16 cellular contexts compared by ENCODE assay signal in genomic region chr1:71089536-71090270, GRCh38. TPM values are rescaled to one million over a fixed set of nuclear protein-coding genes. Genes with fewer than 3 reads are reported as not detected.
A peak's percentile ranks its signal among the peaks of the same experiment; 100 is the strongest.
DNase-seq lines count a peak whose midpoint lies in the region; ATAC-seq, FAIRE-seq and TF ChIP-seq lines count a peak whose summit lies in the region.
"Had no signal": no experiment of that assay in that cellular context is flagged by ENCODE, and none has a peak within 500 bp of the region (broad histone marks: within the 10 kb centered on the region; RNA-seq: fewer than 3 reads in every experiment).

No MANE protein-coding gene starts in this region.

- H3K4me1 ChIP-seq in IMR-90 (ENCODE audit: control insufficient read depth, insufficient read depth, low read length) (peaks cover 8% of the 10 kb centered on the region), colonic mucosa (no peaks in the 10 kb centered on the region), lower lobe of right lung (no peaks in the 10 kb centered on the region), transverse colon (peaks cover 0 to 52% (median 25%) of the 10 kb centered on the region in 4 donors)
- H3K4me1 ChIP-seq: prostate gland had no signal

- CTCF ChIA-PET in IMR-90 (lab: Yijun Ruan, JAX): interaction anchor here (0.7 kb wide), 1 partner anchor 9 kb away, joined by 4 read pairs; the partner anchor contains the start of gene ZRANB2
- CTCF ChIA-PET in activated CD8-positive, alpha-beta T cell treated with anti-CD3 and anti-CD28 coated beads, Interleukin-2, amount 10 ng/mL, durations not matched to agents 7 days and 5 days (lab: Charles Lee): interaction anchor here (0.9 kb wide), 1 partner anchor 9 kb away, joined by 5 read pairs; the partner anchor contains the start of gene ZRANB2

- H3K36me3 ChIP-seq in IMR-90 (ENCODE audit: control insufficient read depth, insufficient read depth, low read length) (no peaks in the 10 kb centered on the region), colonic mucosa (no peaks in the 10 kb centered on the region), lower lobe of right lung (no peaks in the 10 kb centered on the region), transverse colon (no peaks in the 10 kb centered on the region)
- H3K36me3 ChIP-seq: prostate gland had no signal

- H3K9me3 ChIP-seq in IMR-90 (ENCODE audit: control insufficient read depth, insufficient read depth, low read length) (no peaks in the 10 kb centered on the region), colonic mucosa (no peaks in the 10 kb centered on the region), lower lobe of right lung (no peaks in the 10 kb centered on the region), transverse colon (no peaks in the 10 kb centered on the region)
- H3K9me3 ChIP-seq: prostate gland had no signal

- H4K8ac ChIP-seq in IMR-90 (ENCODE audit: low read depth in 2 of 2, low read length in 2 of 2): peak overlapping the region; percentile 42 to 67

- POLR2A ChIA-PET in IMR-90 (lab: Charles Lee; ENCODE audit: unreplicated experiment): no interaction called here
- POLR2A ChIA-PET in activated CD8-positive, alpha-beta T cell treated with anti-CD3 and anti-CD28 coated beads, Interleukin-2, amount 10 ng/mL, durations not matched to agents 7 days and 5 days (lab: Charles Lee): no interaction called here

- no peaks in the 10 kb centered on the region for H3K79me1 ChIP-seq in IMR-90 (ENCODE audit: low read depth in 1 of 2, low read length in 2 of 2)

- H3K27me3 Mint-ChIP-seq in activated CD8-positive, alpha-beta T cell treated with anti-CD3 and anti-CD28 coated beads, Interleukin-2, amount 10 ng/mL, durations not matched to agents 7 days and 5 days (ENCODE audit: low read depth): peaks cover 2% of the 10 kb centered on the region

- peak overlapping the region; percentile 76; the same call in 1 of the 2 replicates for H3K23ac ChIP-seq in IMR-90 (ENCODE audit: low read depth, low read length)

- BruUV-seq in IMR-90 (replicated peaks; lab: Mats Ljungman, UMichigan): no TSS peak

- dilution Hi-C loops in IMR-90 (cut with HindIII; ENCODE audit: low sequenced_read_pairs, unreplicated experiment): no loop called here

- no peak overlapping the region for H3K9ac ChIP-seq in IMR-90 (ENCODE audit: low read depth, low read length)
- no peak overlapping the region for H3K9ac ChIP-seq in colonic mucosa (ENCODE audit: low read depth in 2 of 2, low read length in 2 of 2)

- H3K56ac ChIP-seq in IMR-90 (ENCODE audit: extremely low read depth, insufficient read depth, low read length): peak overlapping the region; percentile 66; the same call in 1 of the 2 replicates

- no peaks in the 10 kb centered on the region for H3K36me3 Mint-ChIP-seq in activated CD8-positive, alpha-beta T cell treated with anti-CD3 and anti-CD28 coated beads, Interleukin-2, amount 10 ng/mL, durations not matched to agents 7 days and 5 days (ENCODE audit: low read depth)
- H3K36me3 Mint-ChIP-seq: activated CD8-positive, alpha-beta memory T cell treated with anti-CD3 and anti-CD28 coated beads, Interleukin-2, amount 10 ng/mL, durations not matched to agents 7 days and 5 days; activated naive CD4-positive, alpha-beta T cell treated with anti-CD3 and anti-CD28 coated beads, Interleukin-2, amount 50 U/mL, for 24 hours had no signal

- no peak overlapping the region for H2BK15ac ChIP-seq in IMR-90 (ENCODE audit: low read depth, low read length)

- H2BK20ac ChIP-seq in IMR-90 (ENCODE audit: low read depth, low read length): peak overlapping the region; percentile 86

- peak overlapping the region; percentile 68 for H2AFZ ChIP-seq in IMR-90 (replicated peaks; ENCODE audit: low read length, poor library complexity)

- H3K9me1 ChIP-seq in IMR-90 (ENCODE audit: insufficient read depth, low read length): peaks cover 3% of the 10 kb centered on the region

- in situ Hi-C loops in IMR-90 (cut with MboI; ENCODE audit: low sequenced_read_pairs): loop anchor here (25.0 kb wide), 2 partner anchors 948 to 1173 kb away; no protein-coding TSS in a partner anchor
- in situ Hi-C loops in transverse colon (cut with MboI; ENCODE audit: low pct_ligation_motif_present in 1 of 4, low pct_unique_long_range_greater_than_20kb in 1 of 4, low sequenced_read_pairs in 3 of 4): no loop called here

- TF ChIP-seq RAD21 in IMR-90 (IDR thresholded peaks at IDR 0.05; ENCODE audit: low read length): no peak

- H3K9me3 Mint-ChIP-seq in activated CD8-positive, alpha-beta T cell treated with anti-CD3 and anti-CD28 coated beads, Interleukin-2, amount 10 ng/mL, durations not matched to agents 7 days and 5 days (ENCODE audit: insufficient read depth): no peaks in the 10 kb centered on the region
- H3K9me3 Mint-ChIP-seq: activated naive CD4-positive, alpha-beta T cell treated with anti-CD3 and anti-CD28 coated beads, Interleukin-2, amount 50 U/mL, for 24 hours had no signal

- H3K4ac ChIP-seq in IMR-90 (ENCODE audit: low read depth, low read length): peak overlapping the region; percentile 84

- peak overlapping the region; percentile 85 for H4K5ac ChIP-seq in IMR-90 (ENCODE audit: low read depth, low read length)

- H3K4me3 Mint-ChIP-seq in activated CD8-positive, alpha-beta T cell treated with anti-CD3 and anti-CD28 coated beads, Interleukin-2, amount 10 ng/mL, durations not matched to agents 7 days and 5 days: no peak overlapping the region
- H3K4me3 Mint-ChIP-seq: activated CD8-positive, alpha-beta memory T cell treated with anti-CD3 and anti-CD28 coated beads, Interleukin-2, amount 10 ng/mL, durations not matched to agents 7 days and 5 days; activated naive CD4-positive, alpha-beta T cell treated with anti-CD3 and anti-CD28 coated beads, Interleukin-2, amount 50 U/mL, for 24 hours had no signal

- H3K4me3 ChIP-seq in IMR-90 (ENCODE audit: insufficient read depth, low read depth, low read length): peak overlapping the region; percentile 6; the same call in 1 of the 2 replicates
- no peak overlapping the region for H3K4me3 ChIP-seq in colonic mucosa
- H3K4me3 ChIP-seq in lower lobe of right lung: no peak overlapping the region
- H3K4me3 ChIP-seq in transverse colon: no peak overlapping the region
- H3K4me3 ChIP-seq: prostate gland had no signal

- H2BK5ac ChIP-seq in IMR-90 (ENCODE audit: low read depth, low read length, poor library complexity, severe bottlenecking): peak overlapping the region; percentile 91

- intact Hi-C loops in IMR-90 (cut with micrococcal nuclease): loop anchor here (5.0 kb wide), 2 partner anchors 948 to 1193 kb away; partner anchors contain the start of gene NEGR1
- intact Hi-C loops in colonic mucosa (cut with DNase I): loop anchor here (5.0 kb wide), 1 partner anchor 948 kb away; no protein-coding TSS in a partner anchor
- intact Hi-C loops in lower lobe of right lung (cut with DNase I): no loop called here
- intact Hi-C loops in transverse colon (cut with DNase I; ENCODE audit: low total_unique reads): no loop called here

- peak overlapping the region; percentile 92 for H2BK120ac ChIP-seq in IMR-90 (ENCODE audit: low read depth, low read length)

- peak overlapping the region; percentile 32; the same call in 1 of the 2 replicates for H2AK5ac ChIP-seq in IMR-90 (ENCODE audit: low read depth, low read length)

- peak overlapping the region; percentile 79 for H3K27ac ChIP-seq in IMR-90 (ENCODE audit: insufficient read depth, low read length)
- H3K27ac ChIP-seq in colonic mucosa: peak overlapping the region; percentile 38
- peak overlapping the region; percentile 18 for H3K27ac ChIP-seq in lower lobe of right lung
- peak overlapping the region; percentile 67 to 81 (median 76) for H3K27ac ChIP-seq in transverse colon
- H3K27ac ChIP-seq: prostate gland had no signal

- peak overlapping the region; percentile 64 for H4K91ac ChIP-seq in IMR-90 (ENCODE audit: insufficient read depth, low read depth, low read length)

- no peak for TF ChIP-seq POLR2A in IMR-90 (IDR thresholded peaks at IDR 0.05; ENCODE audit: low read depth, low read length)
- no peak for TF ChIP-seq POLR2A in transverse colon (IDR thresholded peaks at IDR 0.05)
- TF ChIP-seq POLR2A in GM12892 (IDR thresholded peaks at IDR 0.05; ENCODE audit: low read depth, low read length): no peak

- WGBS in IMR-90 (ENCODE audit: extremely low coverage in 2 of 2, insufficient read length in 1 of 2), 2 experiments: no CpG with 5 or more reads among the region's 6 CpGs
- WGBS in transverse colon (ENCODE audit: low coverage in 1 of 2), 2 donors: 52 to 65% methylated on average over 6 of the region's 6 CpGs

- H3K14ac ChIP-seq in IMR-90 (replicated peaks; ENCODE audit: low read depth, low read length): peak overlapping the region; percentile 65; the same call in 1 of the 2 replicates

- no peaks in the 10 kb centered on the region for H4K20me1 ChIP-seq in IMR-90 (ENCODE audit: insufficient read depth, low read length)

- ATAC-seq in IMR-90 (ENCODE audit: low read depth): peak; percentile 79
- ATAC-seq in lower lobe of right lung: peak; percentile 58 to 85
- no peak for ATAC-seq in GM21381 (IDR thresholded peaks at IDR 0.05; ENCODE audit: unreplicated experiment)
- no peak for ATAC-seq in activated CD8-positive, alpha-beta T cell treated with anti-CD3 and anti-CD28 coated beads, Interleukin-2, amount 10 ng/mL, durations not matched to agents 7 days and 5 days
- ATAC-seq: activated CD8-positive, alpha-beta memory T cell treated with anti-CD3 and anti-CD28 coated beads, Interleukin-2, amount 10 ng/mL, durations not matched to agents 7 days and 5 days had no signal

- H2AK9ac ChIP-seq in IMR-90 (replicated peaks; ENCODE audit: low read depth, low read length, poor library complexity): no peak overlapping the region

- H3K4me2 ChIP-seq in IMR-90 (ENCODE audit: low read depth, low read length): peak overlapping the region; percentile 81

- H3K27me3 ChIP-seq in IMR-90 (ENCODE audit: control insufficient read depth, insufficient read depth, low read length) (no peaks in the 10 kb centered on the region), colonic mucosa (no peaks in the 10 kb centered on the region), lower lobe of right lung (ENCODE audit: low read depth) (no peaks in the 10 kb centered on the region), transverse colon (no peaks in the 10 kb centered on the region)

- H3K27ac Mint-ChIP-seq in activated CD8-positive, alpha-beta T cell treated with anti-CD3 and anti-CD28 coated beads, Interleukin-2, amount 10 ng/mL, durations not matched to agents 7 days and 5 days: no peak overlapping the region
- H3K27ac Mint-ChIP-seq: activated CD8-positive, alpha-beta memory T cell treated with anti-CD3 and anti-CD28 coated beads, Interleukin-2, amount 10 ng/mL, durations not matched to agents 7 days and 5 days; activated naive CD4-positive, alpha-beta T cell treated with anti-CD3 and anti-CD28 coated beads, Interleukin-2, amount 50 U/mL, for 24 hours had no signal

- no peak for FAIRE-seq in GM12892 (lab: Jason Lieb, UNC)
- FAIRE-seq: TTC549 had no signal

- TF ChIP-seq CTCF in IMR-90 (conservative IDR thresholded peaks at IDR 0.05; ENCODE audit: low read depth, low read length): no peak
- no peak for TF ChIP-seq CTCF in colonic mucosa (IDR thresholded peaks at IDR 0.05)
- no peak for TF ChIP-seq CTCF in lower lobe of right lung (IDR thresholded peaks at IDR 0.05)
- no peak for TF ChIP-seq CTCF in transverse colon (IDR thresholded peaks at IDR 0.05)

- no peaks in the 10 kb centered on the region for H3K4me1 Mint-ChIP-seq in activated CD8-positive, alpha-beta T cell treated with anti-CD3 and anti-CD28 coated beads, Interleukin-2, amount 10 ng/mL, durations not matched to agents 7 days and 5 days (ENCODE audit: low read depth)
- H3K4me1 Mint-ChIP-seq: activated CD8-positive, alpha-beta memory T cell treated with anti-CD3 and anti-CD28 coated beads, Interleukin-2, amount 10 ng/mL, durations not matched to agents 7 days and 5 days; activated naive CD4-positive, alpha-beta T cell treated with anti-CD3 and anti-CD28 coated beads, Interleukin-2, amount 50 U/mL, for 24 hours had no signal

- DNase-seq in IMR-90 (peak; percentile 69), colonic mucosa (no peak), lower lobe of right lung (no peak), transverse colon (no peak), GM12892 (ENCODE audit: insufficient read length) (no peak)
- no peak for DNase-seq in activated naive CD4-positive, alpha-beta T cell (lab: John Stamatoyannopoulos, UW)
- DNase-seq in activated CD8-positive, alpha-beta T cell treated with anti-CD3 and anti-CD28 coated beads, Interleukin-2, amount 10 ng/mL, durations not matched to agents 7 days and 5 days: no peak
- DNase-seq: activated CD8-positive, alpha-beta memory T cell treated with anti-CD3 and anti-CD28 coated beads, Interleukin-2, amount 10 ng/mL, durations not matched to agents 7 days and 5 days; effector CD8-positive, alpha-beta T cell; NCI-H1092 treated with DMSO at 0.1 percent for 48 hours; NCI-H510A had no signal

- peak overlapping the region; percentile 90 for H3K18ac ChIP-seq in IMR-90 (ENCODE audit: low read depth, low read length)

- TF ChIP-seq EP300 in transverse colon (IDR thresholded peaks at IDR 0.05; ENCODE audit: low read depth): no peak

RNA-seq across cellular contexts. Expression of gene ZRANB2, which starts 8.9 kb away (rescaled TPM):
- total RNA-seq in IMR-90 (2012; rRNA removed) (23.7 and 41.7 TPM in 2 replicates), colonic mucosa (10 to 100 TPM; 56.3 to 86.7 TPM), lower lobe of right lung (85.2 TPM), transverse colon (100 to 1,000 TPM in 3 of 4 donors, 10 to 100 TPM in 1; 90.9 to 352 (median 187) TPM)
- polyA plus RNA-seq in IMR-90 (2012; rRNA removed): 58.9 and 67.2 TPM in 2 replicates
- polyA plus RNA-seq in IMR-90 (2012; cell fraction: cytosol; rRNA removed): 3.0 and 3.7 TPM in 2 replicates
- polyA plus RNA-seq in IMR-90 (2012; cell fraction: nucleus; rRNA removed; ENCODE audit: low replicate concordance): 13.8 and 232 TPM in 2 replicates
- 116 TPM for polyA plus RNA-seq in GM12892 (2012; ENCODE audit: missing spikeins)
- 10 to 100 TPM; 95.9 to 98.6 TPM for total RNA-seq in activated CD8-positive, alpha-beta T cell treated with anti-CD3 and anti-CD28 coated beads, Interleukin-2, amount 10 ng/mL, durations not matched to agents 7 days and 5 days

RNA-seq across cellular contexts. Expression of gene PTGER3, which starts 42.1 kb away (rescaled TPM):
- total RNA-seq in IMR-90 (2012; rRNA removed): under 0.01 TPM in 1 of 2 replicates, not detected in the other
- polyA plus RNA-seq in IMR-90 (2012; rRNA removed): not detected in 2 replicates
- polyA plus RNA-seq in IMR-90 (2012; cell fraction: cytosol; rRNA removed): not detected in 2 replicates
- 0.05 TPM in 1 of 2 replicates, not detected in the other for polyA plus RNA-seq in IMR-90 (2012; cell fraction: nucleus; rRNA removed; ENCODE audit: low replicate concordance)
- 1 to 10 TPM; 1.2 to 3.7 TPM for total RNA-seq in colonic mucosa
- total RNA-seq in lower lobe of right lung: 1.9 TPM
- 10 to 100 TPM in 3 of 4 donors, 1 to 10 TPM in 1; 4.8 to 37.0 (median 18.5) TPM for total RNA-seq in transverse colon
- 0.04 TPM for polyA plus RNA-seq in GM12892 (2012; ENCODE audit: missing spikeins)
- total RNA-seq in activated CD8-positive, alpha-beta T cell treated with anti-CD3 and anti-CD28 coated beads, Interleukin-2, amount 10 ng/mL, durations not matched to agents 7 days and 5 days: 1 to 10 TPM; 2.8 to 3.4 TPM
- total RNA-seq: HT-29 had no signal

Comparison
In these comparisons a context has a peak if more than half of its experiments do, and no peak if none do; other contexts are left out.
1. ATAC-seq: peak in IMR-90 (single experiment) and lower lobe of right lung (2 of 2); none in GM21381 (single experiment) and activated CD8-positive, alpha-beta T cell treated with anti-CD3 and anti-CD28 coated beads, Interleukin-2, amount 10 ng/mL, durations not matched to agents 7 days and 5 days (single experiment).
2. H3K27ac ChIP-seq: peak in every context shown above with its lines; median percentile 79 in IMR-90; 76 in transverse colon; 38 in colonic mucosa; 18 in lower lobe of right lung.
3. intact Hi-C loops: an anchor here in IMR-90 (5.0 kb wide) and colonic mucosa (5.0 kb wide); none called in lower lobe of right lung and transverse colon.